22 cellular contexts compared by ENCODE assay signal in genomic region chrX:71400710-71401109, GRCh38. TPM values are rescaled to one million over a fixed set of nuclear protein-coding genes. Genes with fewer than 3 reads are reported as not detected.
DNase-seq lines count a peak whose midpoint lies in the region; ATAC-seq and TF ChIP-seq lines count a peak whose summit lies in the region.
"Had no signal": no experiment of that assay in that cellular context is flagged by ENCODE, and none has a peak within 500 bp of the region (broad histone marks: within the 10 kb centered on the region; RNA-seq: fewer than 3 reads in every experiment).

No MANE protein-coding gene starts in this region.

- no peak overlapping the region for H3K27ac ChIP-seq in coronary artery

- TF ChIP-seq CTCF in activated CD8-positive, alpha-beta T cell treated with anti-CD3 and anti-CD28 coated beads for 36 hours (IDR thresholded peaks at IDR 0.05) = no peak
- TF ChIP-seq CTCF in coronary artery (IDR thresholded peaks at IDR 0.05) = no peak

- CTCF ChIA-PET in activated CD8-positive, alpha-beta T cell treated with anti-CD3 and anti-CD28 coated beads for 36 hours (lab: Charles Lee) = no interaction called here
- CTCF ChIA-PET in activated CD8-positive, alpha-beta T cell treated with anti-CD3 and anti-CD28 coated beads, Interleukin-2, amount 10 ng/mL, durations not matched to agents 7 days and 5 days (lab: Charles Lee) = no interaction called here

- intact Hi-C loops in activated CD8-positive, alpha-beta T cell treated with anti-CD3 and anti-CD28 coated beads for 36 hours (cut with micrococcal nuclease) = no loop called here

- no peaks in the 10 kb centered on the region for H3K9me3 Mint-ChIP-seq in activated CD8-positive, alpha-beta T cell treated with anti-CD3 and anti-CD28 coated beads for 36 hours
- H3K9me3 Mint-ChIP-seq in activated CD8-positive, alpha-beta T cell treated with anti-CD3 and anti-CD28 coated beads, Interleukin-2, amount 10 ng/mL, durations not matched to agents 7 days and 5 days (ENCODE audit: insufficient read depth) = no peaks in the 10 kb centered on the region
- no peaks in the 10 kb centered on the region for H3K9me3 Mint-ChIP-seq in stimulated activated naive CD8-positive, alpha-beta T cell treated with anti-CD3 and anti-CD28 coated beads, Interleukin-15, Interleukin-2, amounts not matched to agents 100 ng/mL and 50 ng/mL, for 24 hours
- no peaks in the 10 kb centered on the region for H3K9me3 Mint-ChIP-seq in stimulated activated naive CD8-positive, alpha-beta T cell treated with anti-CD3 and anti-CD28 coated beads, Interleukin-15, amount 100 ng/mL, for 72 hours
- no peaks in the 10 kb centered on the region for H3K9me3 Mint-ChIP-seq in activated naive CD8-positive, alpha-beta T cell treated with anti-CD3 and anti-CD28 coated beads, Interleukin-2, amount 50 U/mL, for 24 hours
- H3K9me3 Mint-ChIP-seq: CD4-positive, CD25-positive, alpha-beta regulatory T cell; CD8-positive, alpha-beta memory T cell; HFFc6 had no signal

- DNase-seq in activated CD8-positive, alpha-beta T cell treated with anti-CD3 and anti-CD28 coated beads for 36 hours = no peak
- no peak for DNase-seq in activated CD8-positive, alpha-beta T cell treated with anti-CD3 and anti-CD28 coated beads, Interleukin-2, amount 10 ng/mL, durations not matched to agents 7 days and 5 days
- DNase-seq in stimulated activated naive CD8-positive, alpha-beta T cell treated with anti-CD3 and anti-CD28 coated beads, Interleukin-15, amount 100 ng/mL, for 72 hours = no peak
- DNase-seq in activated naive CD8-positive, alpha-beta T cell treated with anti-CD3 and anti-CD28 coated beads, Interleukin-2, amount 50 U/mL, for 24 hours = no peak
- no peak for DNase-seq in coronary artery (ENCODE audit: low spot score)
- DNase-seq: ACHN; BE2C; C1 segment of cervical spinal cord; CD4-positive, CD25-positive, alpha-beta regulatory T cell; CD8-positive, alpha-beta memory T cell; COR-L47; DMS 273 treated with DMSO at 0.1 percent for 48 hours; DMS53; DND-41; EL; GOT3; H7; HFFc6 had no signal

- POLR2A ChIA-PET in activated CD8-positive, alpha-beta T cell treated with anti-CD3 and anti-CD28 coated beads for 36 hours (lab: Charles Lee) = interaction anchor here (0.9 kb wide), 1 partner anchor 133 kb away, joined by 3 read pairs; the partner anchor contains the start of gene OGT
- POLR2A ChIA-PET in activated CD8-positive, alpha-beta T cell treated with anti-CD3 and anti-CD28 coated beads, Interleukin-2, amount 10 ng/mL, durations not matched to agents 7 days and 5 days (lab: Charles Lee) = no interaction called here

- no peak for ATAC-seq in activated CD8-positive, alpha-beta T cell treated with anti-CD3 and anti-CD28 coated beads for 36 hours
- ATAC-seq in activated CD8-positive, alpha-beta T cell treated with anti-CD3 and anti-CD28 coated beads, Interleukin-2, amount 10 ng/mL, durations not matched to agents 7 days and 5 days = no peak
- no peak for ATAC-seq in stimulated activated naive CD8-positive, alpha-beta T cell treated with anti-CD3 and anti-CD28 coated beads, Interleukin-15, amount 100 ng/mL, for 72 hours
- peak; percentile 49 for ATAC-seq in activated naive CD8-positive, alpha-beta T cell treated with anti-CD3 and anti-CD28 coated beads, Interleukin-2, amount 50 U/mL, for 24 hours
- no peak for ATAC-seq in HG02884 (IDR thresholded peaks at IDR 0.05; ENCODE audit: unreplicated experiment)
- ATAC-seq: GM12878, HCT116 had no signal

- peaks cover 2% of the 10 kb centered on the region for H3K4me1 Mint-ChIP-seq in activated CD8-positive, alpha-beta T cell treated with anti-CD3 and anti-CD28 coated beads for 36 hours (ENCODE audit: low read depth)
- no peaks in the 10 kb centered on the region for H3K4me1 Mint-ChIP-seq in activated CD8-positive, alpha-beta T cell treated with anti-CD3 and anti-CD28 coated beads, Interleukin-2, amount 10 ng/mL, durations not matched to agents 7 days and 5 days (ENCODE audit: low read depth)
- peaks cover 5% of the 10 kb centered on the region for H3K4me1 Mint-ChIP-seq in stimulated activated naive CD8-positive, alpha-beta T cell treated with anti-CD3 and anti-CD28 coated beads, Interleukin-15, Interleukin-2, amounts not matched to agents 100 ng/mL and 50 ng/mL, for 24 hours (ENCODE audit: low read depth)
- no peaks in the 10 kb centered on the region for H3K4me1 Mint-ChIP-seq in stimulated activated naive CD8-positive, alpha-beta T cell treated with anti-CD3 and anti-CD28 coated beads, Interleukin-15, amount 100 ng/mL, for 72 hours
- H3K4me1 Mint-ChIP-seq in activated naive CD8-positive, alpha-beta T cell treated with anti-CD3 and anti-CD28 coated beads, Interleukin-2, amount 50 U/mL, for 24 hours = peaks cover 4% of the 10 kb centered on the region

- H3K27me3 Mint-ChIP-seq in activated CD8-positive, alpha-beta T cell treated with anti-CD3 and anti-CD28 coated beads for 36 hours = no peaks in the 10 kb centered on the region
- no peaks in the 10 kb centered on the region for H3K27me3 Mint-ChIP-seq in activated CD8-positive, alpha-beta T cell treated with anti-CD3 and anti-CD28 coated beads, Interleukin-2, amount 10 ng/mL, durations not matched to agents 7 days and 5 days (ENCODE audit: low read depth)
- H3K27me3 Mint-ChIP-seq in stimulated activated naive CD8-positive, alpha-beta T cell treated with anti-CD3 and anti-CD28 coated beads, Interleukin-15, Interleukin-2, amounts not matched to agents 100 ng/mL and 50 ng/mL, for 24 hours = no peaks in the 10 kb centered on the region
- H3K27me3 Mint-ChIP-seq in stimulated activated naive CD8-positive, alpha-beta T cell treated with anti-CD3 and anti-CD28 coated beads, Interleukin-15, amount 100 ng/mL, for 72 hours = no peaks in the 10 kb centered on the region
- H3K27me3 Mint-ChIP-seq in activated naive CD8-positive, alpha-beta T cell treated with anti-CD3 and anti-CD28 coated beads, Interleukin-2, amount 50 U/mL, for 24 hours = no peaks in the 10 kb centered on the region
- H3K27me3 Mint-ChIP-seq: CD4-positive, CD25-positive, alpha-beta regulatory T cell had no signal

- H3K4me3 ChIP-seq in coronary artery = no peak overlapping the region
- H3K4me3 ChIP-seq: GM12878 had no signal

- peak overlapping the region; percentile 57 for H3K27ac Mint-ChIP-seq in activated CD8-positive, alpha-beta T cell treated with anti-CD3 and anti-CD28 coated beads for 36 hours
- H3K27ac Mint-ChIP-seq in activated CD8-positive, alpha-beta T cell treated with anti-CD3 and anti-CD28 coated beads, Interleukin-2, amount 10 ng/mL, durations not matched to agents 7 days and 5 days = no peak overlapping the region
- H3K27ac Mint-ChIP-seq in stimulated activated naive CD8-positive, alpha-beta T cell treated with anti-CD3 and anti-CD28 coated beads, Interleukin-15, Interleukin-2, amounts not matched to agents 100 ng/mL and 50 ng/mL, for 24 hours = peak overlapping the region; percentile 45
- peak overlapping the region in 1 of 2 donors; percentile 80 for H3K27ac Mint-ChIP-seq in stimulated activated naive CD8-positive, alpha-beta T cell treated with anti-CD3 and anti-CD28 coated beads, Interleukin-15, amount 100 ng/mL, for 72 hours
- H3K27ac Mint-ChIP-seq in activated naive CD8-positive, alpha-beta T cell treated with anti-CD3 and anti-CD28 coated beads, Interleukin-2, amount 50 U/mL, for 24 hours = peak overlapping the region; percentile 4
- H3K27ac Mint-ChIP-seq: CD4-positive, CD25-positive, alpha-beta regulatory T cell; HFFc6 had no signal

- H3K36me3 Mint-ChIP-seq in activated CD8-positive, alpha-beta T cell treated with anti-CD3 and anti-CD28 coated beads for 36 hours (ENCODE audit: low read depth) = peaks cover 23% of the 10 kb centered on the region
- H3K36me3 Mint-ChIP-seq in activated CD8-positive, alpha-beta T cell treated with anti-CD3 and anti-CD28 coated beads, Interleukin-2, amount 10 ng/mL, durations not matched to agents 7 days and 5 days (ENCODE audit: low read depth) = peaks cover 36% of the 10 kb centered on the region
- H3K36me3 Mint-ChIP-seq in stimulated activated naive CD8-positive, alpha-beta T cell treated with anti-CD3 and anti-CD28 coated beads, Interleukin-15, Interleukin-2, amounts not matched to agents 100 ng/mL and 50 ng/mL, for 24 hours (ENCODE audit: low read depth) = peaks cover 30% of the 10 kb centered on the region
- H3K36me3 Mint-ChIP-seq in activated naive CD8-positive, alpha-beta T cell treated with anti-CD3 and anti-CD28 coated beads, Interleukin-2, amount 50 U/mL, for 24 hours (ENCODE audit: low read depth) = peaks cover 30% of the 10 kb centered on the region

- no peak overlapping the region for H3K4me3 Mint-ChIP-seq in activated CD8-positive, alpha-beta T cell treated with anti-CD3 and anti-CD28 coated beads for 36 hours
- no peak overlapping the region for H3K4me3 Mint-ChIP-seq in activated CD8-positive, alpha-beta T cell treated with anti-CD3 and anti-CD28 coated beads, Interleukin-2, amount 10 ng/mL, durations not matched to agents 7 days and 5 days
- no peak overlapping the region for H3K4me3 Mint-ChIP-seq in stimulated activated naive CD8-positive, alpha-beta T cell treated with anti-CD3 and anti-CD28 coated beads, Interleukin-15, Interleukin-2, amounts not matched to agents 100 ng/mL and 50 ng/mL, for 24 hours
- H3K4me3 Mint-ChIP-seq in stimulated activated naive CD8-positive, alpha-beta T cell treated with anti-CD3 and anti-CD28 coated beads, Interleukin-15, amount 100 ng/mL, for 72 hours = no peak overlapping the region
- H3K4me3 Mint-ChIP-seq in activated naive CD8-positive, alpha-beta T cell treated with anti-CD3 and anti-CD28 coated beads, Interleukin-2, amount 50 U/mL, for 24 hours = no peak overlapping the region
- H3K4me3 Mint-ChIP-seq: CD4-positive, CD25-positive, alpha-beta regulatory T cell; CD8-positive, alpha-beta memory T cell; HFFc6 had no signal

RNA-seq across cellular contexts. Expression of gene TAF1, which starts 34.6 kb away (rescaled TPM):
- total RNA-seq in activated CD8-positive, alpha-beta T cell treated with anti-CD3 and anti-CD28 coated beads for 36 hours = 10 to 100 TPM; 26.8 to 30.9 TPM
- total RNA-seq in activated CD8-positive, alpha-beta T cell treated with anti-CD3 and anti-CD28 coated beads, Interleukin-2, amount 10 ng/mL, durations not matched to agents 7 days and 5 days = 10 to 100 TPM; 35.0 to 43.6 TPM
